Comparison of ENCODE assay signal across 15 cellular contexts in the genomic region with DNA sequence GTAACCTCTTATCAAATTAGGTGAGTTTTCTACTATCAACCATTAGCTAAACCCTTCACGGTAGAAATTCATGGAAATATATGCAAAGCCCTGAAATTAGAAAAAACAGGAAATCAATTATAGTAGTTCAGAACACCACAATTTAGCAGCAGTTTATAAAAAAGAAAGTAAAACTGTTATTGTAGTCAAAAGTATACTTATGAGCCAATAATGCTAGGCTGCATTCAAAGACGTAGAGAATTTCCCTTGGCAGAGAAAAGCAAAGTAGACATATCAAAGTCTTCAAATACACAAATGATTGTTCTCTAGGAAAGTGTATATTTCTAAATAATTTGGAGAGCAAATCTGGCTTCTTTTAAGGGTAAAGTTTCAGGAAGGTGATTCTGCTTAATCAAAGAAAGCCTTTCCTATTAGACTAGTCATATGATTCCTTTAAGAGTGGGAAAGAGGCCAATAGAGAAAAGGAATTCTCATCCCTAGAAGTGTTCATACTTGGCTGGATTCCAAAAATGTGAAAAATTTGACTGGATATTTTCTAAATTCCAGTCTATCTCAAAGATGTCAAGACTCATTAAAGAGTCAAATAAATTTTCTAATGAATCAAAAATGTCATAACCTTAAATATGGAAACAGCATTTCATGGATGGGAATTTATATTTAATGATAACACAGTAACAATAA.
DNase-seq lines count a peak whose midpoint lies in the region; ATAC-seq and TF ChIP-seq lines count a peak whose summit lies in the region.
"Had no signal": no experiment of that assay in that cellular context is flagged by ENCODE, and none has a peak within 500 bp of the region (broad histone marks: within the 10 kb centered on the region; RNA-seq: fewer than 3 reads in every experiment).

No MANE protein-coding gene starts in this region.

- POLR2A ChIA-PET in activated CD4-positive, alpha-beta memory T cell treated with anti-CD3 and anti-CD28 coated beads for 36 hours (lab: Charles Lee): no interaction called here

- H3K9me3 Mint-ChIP-seq in activated T-helper 17 cell treated with anti-CD3 and anti-CD28 coated beads, Interleukin-2, amount 50 U/mL, for 72 hours: peaks cover 3% of the 10 kb centered on the region
- peaks cover 2% of the 10 kb centered on the region for H3K9me3 Mint-ChIP-seq in activated CD4-positive, alpha-beta memory T cell treated with anti-CD3 and anti-CD28 coated beads for 36 hours
- H3K9me3 Mint-ChIP-seq: activated T-helper 2 cell treated with anti-CD3 and anti-CD28 coated beads, Interferon-gamma antibody, Interleukin-2, Interleukin-4, amounts not matched to agents 10 μg/mL and 5 μg/mL and 100 μg/mL, durations not matched to agents 14 hours and 24 hours and 36 hours had no signal

- no peak for DNase-seq in left ventricle myocardium inferior
- DNase-seq in right atrium auricular region (ENCODE audit: low spot score): no peak
- peak; percentile 71 for DNase-seq in adipocyte (ENCODE audit: low read depth)
- DNase-seq in glomerular visceral epithelial cell (ENCODE audit: extremely low spot score): peak; percentile 49
- DNase-seq in activated CD4-positive, alpha-beta T cell treated with anti-CD3 and anti-CD28 coated beads, Interleukin-2, amount 50 U/mL, for 48 hours: no peak
- no peak for DNase-seq in GM13977 (ENCODE audit: low spot score)
- no peak for DNase-seq in activated CD4-positive, alpha-beta memory T cell treated with anti-CD3 and anti-CD28 coated beads for 36 hours
- DNase-seq: activated CD4-positive, alpha-beta T cell treated with anti-CD3 and anti-CD28 coated beads, Interleukin-2, amount 50 U/mL, for 1 hour; hypothalamus; mesendoderm; Peyer's patch; T-helper 9 cell had no signal

- H3K36me3 ChIP-seq in left ventricle myocardium inferior (no peaks in the 10 kb centered on the region), right atrium auricular region (no peaks in the 10 kb centered on the region), adipocyte (ENCODE audit: control insufficient read depth, insufficient read depth, low read length, severe bottlenecking) (no peaks in the 10 kb centered on the region)
- H3K36me3 ChIP-seq: cardiac muscle cell, Peyer's patch had no signal

- TF ChIP-seq CTCF in left ventricle myocardium inferior (IDR thresholded peaks at IDR 0.05; ENCODE audit: borderline replicate concordance) (no peak), right atrium auricular region (IDR thresholded peaks at IDR 0.05) (no peak), GM13977 (IDR thresholded peaks at IDR 0.05; ENCODE audit: extremely low read depth, insufficient read depth, missing control alignments) (no peak)

- H3K9me3 ChIP-seq in left ventricle myocardium inferior (replicated peaks): no peaks in the 10 kb centered on the region
- H3K9me3 ChIP-seq in right atrium auricular region: no peaks in the 10 kb centered on the region
- no peaks in the 10 kb centered on the region for H3K9me3 ChIP-seq in adipocyte (ENCODE audit: control insufficient read depth, low read length)
- H3K9me3 ChIP-seq: Peyer's patch had no signal

- no peak for ATAC-seq in activated T-helper 17 cell treated with anti-CD3 and anti-CD28 coated beads, Interleukin-2, amount 50 U/mL, for 72 hours (replicated peaks)

- H3K27me3 Mint-ChIP-seq in activated T-helper 17 cell treated with anti-CD3 and anti-CD28 coated beads, Interleukin-2, amount 50 U/mL, for 72 hours: no peaks in the 10 kb centered on the region
- no peaks in the 10 kb centered on the region for H3K27me3 Mint-ChIP-seq in activated CD4-positive, alpha-beta memory T cell treated with anti-CD3 and anti-CD28 coated beads for 36 hours

- intact Hi-C loops in left ventricle myocardium inferior (cut with micrococcal nuclease): no loop called here
- intact Hi-C loops in activated CD4-positive, alpha-beta memory T cell treated with anti-CD3 and anti-CD28 coated beads for 36 hours (cut with micrococcal nuclease): no loop called here

- in situ Hi-C loops in GM13977 (cut with MboI; ENCODE audit: low pct_unique_long_range_greater_than_20kb, low sequenced_read_pairs, unreplicated experiment): no loop called here

- CTCF ChIA-PET in activated CD4-positive, alpha-beta memory T cell treated with anti-CD3 and anti-CD28 coated beads for 36 hours (lab: Charles Lee): no interaction called here

- H3K27ac Mint-ChIP-seq in activated T-helper 17 cell treated with anti-CD3 and anti-CD28 coated beads, Interleukin-2, amount 50 U/mL, for 72 hours: no peak overlapping the region
- no peak overlapping the region for H3K27ac Mint-ChIP-seq in activated CD4-positive, alpha-beta memory T cell treated with anti-CD3 and anti-CD28 coated beads for 36 hours
- H3K27ac Mint-ChIP-seq: activated T-helper 2 cell treated with anti-CD3 and anti-CD28 coated beads, Interferon-gamma antibody, Interleukin-2, Interleukin-4, amounts not matched to agents 10 μg/mL and 5 μg/mL and 100 μg/mL, durations not matched to agents 14 hours and 24 hours and 36 hours had no signal

- H3K9ac ChIP-seq in adipocyte (ENCODE audit: low read length): no peak overlapping the region

- H3K4me3 Mint-ChIP-seq in activated T-helper 17 cell treated with anti-CD3 and anti-CD28 coated beads, Interleukin-2, amount 50 U/mL, for 72 hours: no peak overlapping the region
- no peak overlapping the region for H3K4me3 Mint-ChIP-seq in activated CD4-positive, alpha-beta memory T cell treated with anti-CD3 and anti-CD28 coated beads for 36 hours

- no peaks in the 10 kb centered on the region for H3K36me3 Mint-ChIP-seq in activated T-helper 17 cell treated with anti-CD3 and anti-CD28 coated beads, Interleukin-2, amount 50 U/mL, for 72 hours (ENCODE audit: low read depth)
- H3K36me3 Mint-ChIP-seq in activated CD4-positive, alpha-beta memory T cell treated with anti-CD3 and anti-CD28 coated beads for 36 hours: no peaks in the 10 kb centered on the region

- H3K4me3 ChIP-seq in left ventricle myocardium inferior: peak overlapping the region; percentile 6
- no peak overlapping the region for H3K4me3 ChIP-seq in right atrium auricular region
- peak overlapping the region; percentile 63 for H3K4me3 ChIP-seq in adipocyte (ENCODE audit: low read length)
- H3K4me3 ChIP-seq: cardiac muscle cell, Peyer's patch had no signal

- H3K4me1 ChIP-seq in left ventricle myocardium inferior (no peaks in the 10 kb centered on the region), right atrium auricular region (no peaks in the 10 kb centered on the region), adipocyte (ENCODE audit: control insufficient read depth, insufficient read depth, low read length) (peaks cover 10% of the 10 kb centered on the region)
- H3K4me1 ChIP-seq: Peyer's patch had no signal

- no peaks in the 10 kb centered on the region for H3K4me1 Mint-ChIP-seq in activated T-helper 17 cell treated with anti-CD3 and anti-CD28 coated beads, Interleukin-2, amount 50 U/mL, for 72 hours
- no peaks in the 10 kb centered on the region for H3K4me1 Mint-ChIP-seq in activated CD4-positive, alpha-beta memory T cell treated with anti-CD3 and anti-CD28 coated beads for 36 hours (ENCODE audit: low read depth)

- H3K27ac ChIP-seq in left ventricle myocardium inferior (replicated peaks) (no peak overlapping the region), right atrium auricular region (no peak overlapping the region)
- H3K27ac ChIP-seq: cardiac muscle cell, Peyer's patch had no signal

- H3K27me3 ChIP-seq in left ventricle myocardium inferior (ENCODE audit: low read depth): no peaks in the 10 kb centered on the region
- no peaks in the 10 kb centered on the region for H3K27me3 ChIP-seq in right atrium auricular region
- no peaks in the 10 kb centered on the region for H3K27me3 ChIP-seq in adipocyte (replicated peaks; ENCODE audit: control insufficient read depth, insufficient read depth, low read length)
- H3K27me3 ChIP-seq: cardiac muscle cell, Peyer's patch had no signal

Comparison
In these comparisons a context has a peak if more than half of its experiments do, and no peak if none do; other contexts are left out.
1. H3K4me3 ChIP-seq: peak in left ventricle myocardium inferior (single experiment) and adipocyte (single experiment); none in right atrium auricular region (0 of 2).
2. DNase-seq: peak in adipocyte (single experiment) and glomerular visceral epithelial cell (single experiment); none in left ventricle myocardium inferior (single experiment), right atrium auricular region (single experiment), activated CD4-positive, alpha-beta T cell treated with anti-CD3 and anti-CD28 coated beads, Interleukin-2, amount 50 U/mL, for 48 hours (0 of 2), GM13977 (single experiment) and activated CD4-positive, alpha-beta memory T cell treated with anti-CD3 and anti-CD28 coated beads for 36 hours (single experiment).